ENCODE assay signal across 17 cellular contexts in the genomic region with DNA sequence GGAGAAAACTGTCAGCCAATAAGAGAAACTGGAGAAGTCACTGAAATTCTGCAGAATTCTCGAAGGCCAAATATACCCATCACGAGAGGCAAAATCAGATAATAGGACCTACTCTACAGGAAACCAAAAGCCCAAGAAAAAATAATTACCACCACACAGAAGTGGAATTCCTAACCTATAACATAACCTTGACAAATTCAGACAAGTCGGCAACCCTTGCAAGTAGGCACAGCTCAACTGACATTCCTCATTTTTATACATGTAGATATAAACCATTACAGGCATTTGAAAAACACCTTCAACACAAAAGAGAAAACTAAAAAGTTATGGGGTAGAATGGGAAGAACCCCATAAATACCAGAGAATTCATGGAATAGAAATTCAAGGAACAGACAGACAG.
DNase-seq lines count a peak whose midpoint lies in the region; ATAC-seq, FAIRE-seq and TF ChIP-seq lines count a peak whose summit lies in the region.
"Had no signal": no experiment of that assay in that cellular context is flagged by ENCODE, and none has a peak within 500 bp of the region (broad histone marks: within the 10 kb centered on the region; RNA-seq: fewer than 3 reads in every experiment).

No MANE protein-coding gene starts in this region.

- CTCF ChIA-PET in activated CD8-positive, alpha-beta T cell treated with anti-CD3 and anti-CD28 coated beads for 36 hours (lab: Charles Lee), result no interaction called here
- CTCF ChIA-PET in activated CD8-positive, alpha-beta T cell treated with anti-CD3 and anti-CD28 coated beads, Interleukin-2, amount 10 ng/mL, durations not matched to agents 7 days and 5 days (lab: Charles Lee), result no interaction called here
- CTCF ChIA-PET in CD8-positive, alpha-beta T cell (lab: Charles Lee), result no interaction called here

- no peaks in the 10 kb centered on the region for H3K9me3 ChIP-seq in CD8-positive, alpha-beta T cell (ENCODE audit: low read length)
- H3K9me3 ChIP-seq: A549 had no signal

- POLR2A ChIA-PET in activated CD8-positive, alpha-beta T cell treated with anti-CD3 and anti-CD28 coated beads for 36 hours (lab: Charles Lee), result no interaction called here
- POLR2A ChIA-PET in activated CD8-positive, alpha-beta T cell treated with anti-CD3 and anti-CD28 coated beads, Interleukin-2, amount 10 ng/mL, durations not matched to agents 7 days and 5 days (lab: Charles Lee), result no interaction called here
- POLR2A ChIA-PET in CD8-positive, alpha-beta T cell (lab: Charles Lee), result no interaction called here

- no peak overlapping the region for H3K27ac ChIP-seq in CD8-positive, alpha-beta T cell (ENCODE audit: low read depth, low read length)
- H3K27ac ChIP-seq in foreskin keratinocyte, result no peak overlapping the region
- H3K27ac ChIP-seq: 22Rv1, A549, C4-2B had no signal

- no peaks in the 10 kb centered on the region for H3K27me3 ChIP-seq in CD8-positive, alpha-beta T cell (ENCODE audit: insufficient read depth, low read length)
- H3K27me3 ChIP-seq in bronchial epithelial cell (ENCODE audit: control insufficient read depth, insufficient read depth, low read length) (no peaks in the 10 kb centered on the region), foreskin keratinocyte (no peaks in the 10 kb centered on the region)

- H3K36me3 Mint-ChIP-seq in activated CD8-positive, alpha-beta T cell treated with anti-CD3 and anti-CD28 coated beads for 36 hours (ENCODE audit: low read depth), result no peaks in the 10 kb centered on the region
- H3K36me3 Mint-ChIP-seq in activated CD8-positive, alpha-beta T cell treated with anti-CD3 and anti-CD28 coated beads, Interleukin-2, amount 10 ng/mL, durations not matched to agents 7 days and 5 days (ENCODE audit: low read depth), result peaks cover 3% of the 10 kb centered on the region
- no peaks in the 10 kb centered on the region for H3K36me3 Mint-ChIP-seq in CD8-positive, alpha-beta T cell

- H3K4me1 Mint-ChIP-seq in activated CD8-positive, alpha-beta T cell treated with anti-CD3 and anti-CD28 coated beads for 36 hours (ENCODE audit: low read depth), result peaks cover 17% of the 10 kb centered on the region
- H3K4me1 Mint-ChIP-seq in activated CD8-positive, alpha-beta T cell treated with anti-CD3 and anti-CD28 coated beads, Interleukin-2, amount 10 ng/mL, durations not matched to agents 7 days and 5 days (ENCODE audit: low read depth), result peaks cover 17% of the 10 kb centered on the region
- H3K4me1 Mint-ChIP-seq in CD8-positive, alpha-beta T cell (ENCODE audit: low read depth), result peaks cover 20% of the 10 kb centered on the region
- H3K4me1 Mint-ChIP-seq: H9 had no signal

- H3K9me3 Mint-ChIP-seq in activated CD8-positive, alpha-beta T cell treated with anti-CD3 and anti-CD28 coated beads for 36 hours, result no peaks in the 10 kb centered on the region
- H3K9me3 Mint-ChIP-seq in activated CD8-positive, alpha-beta T cell treated with anti-CD3 and anti-CD28 coated beads, Interleukin-2, amount 10 ng/mL, durations not matched to agents 7 days and 5 days (ENCODE audit: insufficient read depth), result no peaks in the 10 kb centered on the region
- no peaks in the 10 kb centered on the region for H3K9me3 Mint-ChIP-seq in CD8-positive, alpha-beta T cell
- H3K9me3 Mint-ChIP-seq: CD4-positive, alpha-beta T cell; H9 had no signal

- H3K4me3 Mint-ChIP-seq in activated CD8-positive, alpha-beta T cell treated with anti-CD3 and anti-CD28 coated beads for 36 hours, result no peak overlapping the region
- H3K4me3 Mint-ChIP-seq in activated CD8-positive, alpha-beta T cell treated with anti-CD3 and anti-CD28 coated beads, Interleukin-2, amount 10 ng/mL, durations not matched to agents 7 days and 5 days, result no peak overlapping the region
- no peak overlapping the region for H3K4me3 Mint-ChIP-seq in CD8-positive, alpha-beta T cell
- H3K4me3 Mint-ChIP-seq: H9 had no signal

- peak overlapping the region; percentile 38 for H3K27ac Mint-ChIP-seq in activated CD8-positive, alpha-beta T cell treated with anti-CD3 and anti-CD28 coated beads for 36 hours
- H3K27ac Mint-ChIP-seq in activated CD8-positive, alpha-beta T cell treated with anti-CD3 and anti-CD28 coated beads, Interleukin-2, amount 10 ng/mL, durations not matched to agents 7 days and 5 days, result no peak overlapping the region
- H3K27ac Mint-ChIP-seq in CD8-positive, alpha-beta T cell, result peak overlapping the region; percentile 28
- H3K27ac Mint-ChIP-seq: CD4-positive, alpha-beta T cell; H9 had no signal

- no peak for TF ChIP-seq CTCF in activated CD8-positive, alpha-beta T cell treated with anti-CD3 and anti-CD28 coated beads for 36 hours (IDR thresholded peaks at IDR 0.05)
- TF ChIP-seq CTCF in CD8-positive, alpha-beta T cell (IDR thresholded peaks at IDR 0.05), result no peak
- no peak for TF ChIP-seq CTCF in bronchial epithelial cell (IDR thresholded peaks at IDR 0.05; ENCODE audit: insufficient read depth, low read length, severe bottlenecking)
- no peak for TF ChIP-seq CTCF in foreskin keratinocyte (conservative IDR thresholded peaks at IDR 0.05)

- H3K4me1 ChIP-seq in CD8-positive, alpha-beta T cell (ENCODE audit: insufficient read depth, low read length), result peaks cover 8% of the 10 kb centered on the region
- no peaks in the 10 kb centered on the region for H3K4me1 ChIP-seq in foreskin keratinocyte
- H3K4me1 ChIP-seq: A549 had no signal

- ATAC-seq in activated CD8-positive, alpha-beta T cell treated with anti-CD3 and anti-CD28 coated beads for 36 hours, result no peak
- ATAC-seq in activated CD8-positive, alpha-beta T cell treated with anti-CD3 and anti-CD28 coated beads, Interleukin-2, amount 10 ng/mL, durations not matched to agents 7 days and 5 days, result no peak
- ATAC-seq in CD8-positive, alpha-beta T cell, result no peak
- peak; percentile 60 for ATAC-seq in foreskin keratinocyte
- ATAC-seq in HG03280 (IDR thresholded peaks at IDR 0.05; ENCODE audit: unreplicated experiment), result no peak
- ATAC-seq: A549 had no signal

- intact Hi-C loops in activated CD8-positive, alpha-beta T cell treated with anti-CD3 and anti-CD28 coated beads for 36 hours (cut with micrococcal nuclease), result no loop called here
- intact Hi-C loops in CD8-positive, alpha-beta T cell (cut with DNase I, micrococcal nuclease), result no loop called here

- no peaks in the 10 kb centered on the region for H3K27me3 Mint-ChIP-seq in activated CD8-positive, alpha-beta T cell treated with anti-CD3 and anti-CD28 coated beads for 36 hours
- no peaks in the 10 kb centered on the region for H3K27me3 Mint-ChIP-seq in activated CD8-positive, alpha-beta T cell treated with anti-CD3 and anti-CD28 coated beads, Interleukin-2, amount 10 ng/mL, durations not matched to agents 7 days and 5 days (ENCODE audit: low read depth)
- H3K27me3 Mint-ChIP-seq in CD8-positive, alpha-beta T cell (ENCODE audit: low read depth), result no peaks in the 10 kb centered on the region
- H3K27me3 Mint-ChIP-seq: CD4-positive, alpha-beta T cell had no signal

- no peaks in the 10 kb centered on the region for H3K36me3 ChIP-seq in CD8-positive, alpha-beta T cell (ENCODE audit: insufficient read depth, low read length)
- no peaks in the 10 kb centered on the region for H3K36me3 ChIP-seq in bronchial epithelial cell (ENCODE audit: control insufficient read depth, insufficient read depth, low read length)

- FAIRE-seq in bronchial epithelial cell (lab: Jason Lieb, UNC), result no peak
- FAIRE-seq: A549, H1 had no signal

- no peak for DNase-seq in activated CD8-positive, alpha-beta T cell treated with anti-CD3 and anti-CD28 coated beads for 36 hours
- DNase-seq in activated CD8-positive, alpha-beta T cell treated with anti-CD3 and anti-CD28 coated beads, Interleukin-2, amount 10 ng/mL, durations not matched to agents 7 days and 5 days, result no peak
- DNase-seq in CD8-positive, alpha-beta T cell, result no peak
- peak; percentile 64 for DNase-seq in bronchial epithelial cell (ENCODE audit: low read depth)
- DNase-seq in foreskin keratinocyte, result peak; percentile 55 to 69
- DNase-seq in NCI-H345 treated with DMSO at 0.1 percent for 48 hours (lab: John Stamatoyannopoulos, UW; ENCODE audit: unreplicated experiment), result no peak
- DNase-seq: AML-193; CD4-positive, alpha-beta T cell; DMS153; DMS79; GF-D8; H9 had no signal

- no peak overlapping the region for H3K4me3 ChIP-seq in CD8-positive, alpha-beta T cell (ENCODE audit: low read depth, low read length)
- H3K4me3 ChIP-seq in bronchial epithelial cell (ENCODE audit: low read depth, low read length), result no peak overlapping the region
- H3K4me3 ChIP-seq: A549 had no signal

Comparison
In these comparisons a context has a peak if more than half of its experiments do, and no peak if none do; other contexts are left out.
1. DNase-seq: peak in bronchial epithelial cell (single experiment) and foreskin keratinocyte (2 of 2); none in activated CD8-positive, alpha-beta T cell treated with anti-CD3 and anti-CD28 coated beads for 36 hours (single experiment), activated CD8-positive, alpha-beta T cell treated with anti-CD3 and anti-CD28 coated beads, Interleukin-2, amount 10 ng/mL, durations not matched to agents 7 days and 5 days (single experiment), CD8-positive, alpha-beta T cell (0 of 7) and NCI-H345 treated with DMSO at 0.1 percent for 48 hours (single experiment).